In the genomic region with DNA sequence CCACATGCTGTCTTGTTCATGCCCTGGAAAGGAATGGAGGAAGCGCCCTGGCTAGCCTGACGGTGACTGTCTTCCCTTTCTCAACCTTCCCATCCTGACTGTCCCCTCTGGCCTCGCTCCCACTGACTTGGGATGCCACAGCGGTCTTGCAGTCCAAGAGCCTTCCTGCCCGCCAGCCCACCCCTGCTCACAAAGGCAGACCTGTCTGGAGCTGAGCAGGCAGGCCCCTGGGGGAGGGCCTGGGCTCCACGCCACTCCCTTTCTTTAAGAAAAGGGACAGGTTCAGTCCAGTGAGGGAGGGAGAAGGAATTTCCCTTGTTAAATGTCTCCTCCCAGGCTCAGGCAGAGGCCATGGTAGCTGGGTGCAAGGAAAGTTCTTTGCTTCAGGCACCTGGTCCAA, we compare ENCODE assay signal across 21 cellular contexts. TPM values are rescaled to one million over a fixed set of nuclear protein-coding genes. Genes with fewer than 3 reads are reported as not detected.
DNase-seq lines count a peak whose midpoint lies in the region; ATAC-seq and TF ChIP-seq lines count a peak whose summit lies in the region.
"Had no signal": no experiment of that assay in that cellular context is flagged by ENCODE, and none has a peak within 500 bp of the region (broad histone marks: within the 10 kb centered on the region; RNA-seq: fewer than 3 reads in every experiment).

No MANE protein-coding gene starts in this region.

- WGBS in mesenchymal stem cell, result 91% methylated on average over 6 of the region's 6 CpGs

- no peak overlapping the region for H3K4ac ChIP-seq in mesenchymal stem cell (ENCODE audit: low read depth in 1 of 2, low read length in 2 of 2)

- DNase-seq in cardiac septum (ENCODE audit: low spot score) (peak; percentile 73), left ventricle myocardium inferior (no peak), epithelial cell of esophagus (ENCODE audit: low read depth) (peak; percentile 69), mesenchymal stem cell (no peak), H4 (ENCODE audit: low spot score) (no peak)
- DNase-seq in activated CD4-positive, alpha-beta T cell treated with anti-CD3 and anti-CD28 coated beads, Interleukin-2, amount 50 U/mL, for 1 hour, result no peak
- DNase-seq: AML-193; CD8-positive, alpha-beta T cell; H9; HFFc6; MM.1S; NCI-H1092; NCI-H1436; NCI-H1930; NCI-H226; NCI-H524 treated with DMSO at 0.1 percent for 48 hours; Peyer's patch had no signal

- no peak overlapping the region for H3K18ac ChIP-seq in mesenchymal stem cell (ENCODE audit: low read depth in 1 of 2, low read length in 2 of 2)

- H3K27ac ChIP-seq in left ventricle myocardium inferior (replicated peaks), result no peak overlapping the region
- no peak overlapping the region for H3K27ac ChIP-seq in mesenchymal stem cell (ENCODE audit: low read length, poor library complexity, severe bottlenecking)
- H3K27ac ChIP-seq: Peyer's patch, SJSA1 had no signal

- TF ChIP-seq CTCF in left ventricle myocardium inferior (IDR thresholded peaks at IDR 0.05; ENCODE audit: borderline replicate concordance) (no peak), epithelial cell of esophagus (IDR thresholded peaks at IDR 0.05; ENCODE audit: insufficient read depth, low read depth, low read length, missing control alignments) (no peak)

- H4K91ac ChIP-seq in mesenchymal stem cell (ENCODE audit: low read length), result no peak overlapping the region

- no peak overlapping the region for H2BK120ac ChIP-seq in mesenchymal stem cell (ENCODE audit: low read depth, low read length)

- H3K4me3 ChIP-seq in left ventricle myocardium inferior (no peak overlapping the region), epithelial cell of esophagus (ENCODE audit: low read length) (no peak overlapping the region), mesenchymal stem cell (ENCODE audit: insufficient read depth in 1 of 2, low read depth in 1 of 2, low read length in 2 of 2) (no peak overlapping the region)
- H3K4me3 ChIP-seq: K562, Peyer's patch, SJSA1 had no signal

- H3K4me2 ChIP-seq in mesenchymal stem cell (ENCODE audit: low read length, poor library complexity, severe bottlenecking), result no peak overlapping the region

- no peak overlapping the region for H2BK12ac ChIP-seq in mesenchymal stem cell (ENCODE audit: low read length in 2 of 2)

- H2BK15ac ChIP-seq in mesenchymal stem cell (ENCODE audit: low read depth, poor library complexity, severe bottlenecking), result peak overlapping the region; percentile 36

- peak overlapping the region; percentile 63 for H2AK5ac ChIP-seq in mesenchymal stem cell (ENCODE audit: low read length, severe bottlenecking)

- peaks cover 20% of the 10 kb centered on the region for H3K4me1 ChIP-seq in left ventricle myocardium inferior
- H3K4me1 ChIP-seq in mesenchymal stem cell (ENCODE audit: control insufficient read depth, insufficient read depth, low read depth, low read length), result peaks cover 3% of the 10 kb centered on the region
- H3K4me1 ChIP-seq: Peyer's patch had no signal

- no peak overlapping the region for H2BK5ac ChIP-seq in mesenchymal stem cell (ENCODE audit: low read depth, low read length, poor library complexity, severe bottlenecking)

- H3K79me1 ChIP-seq in mesenchymal stem cell (replicated peaks; ENCODE audit: low read length, poor library complexity, severe bottlenecking), result no peaks in the 10 kb centered on the region

- peak overlapping the region; percentile 8 for H4K8ac ChIP-seq in mesenchymal stem cell (ENCODE audit: low read length)

- no peak overlapping the region for H3K23ac ChIP-seq in mesenchymal stem cell (ENCODE audit: low read length in 2 of 2)

- H3K9me3 ChIP-seq in left ventricle myocardium inferior (replicated peaks) (no peaks in the 10 kb centered on the region), mesenchymal stem cell (ENCODE audit: control insufficient read depth, low read length) (no peaks in the 10 kb centered on the region)
- H3K9me3 ChIP-seq: Peyer's patch, SJSA1 had no signal

- H3K27me3 ChIP-seq in left ventricle myocardium inferior (ENCODE audit: low read depth) (no peaks in the 10 kb centered on the region), mesenchymal stem cell (ENCODE audit: control insufficient read depth in 1 of 2, insufficient read depth in 1 of 2, low read length in 2 of 2) (no peaks in the 10 kb centered on the region)
- H3K27me3 ChIP-seq: Peyer's patch, SJSA1 had no signal

- H2AFZ ChIP-seq in mesenchymal stem cell (ENCODE audit: low read depth, low read length), result no peak overlapping the region

- H3K14ac ChIP-seq in mesenchymal stem cell (ENCODE audit: low read length in 2 of 2), result no peak overlapping the region

- no peak for ATAC-seq in HG02763 (IDR thresholded peaks at IDR 0.05; ENCODE audit: unreplicated experiment)
- ATAC-seq: CD8-positive, alpha-beta T cell; K562 had no signal

- H3K36me3 ChIP-seq in left ventricle myocardium inferior, result peaks cover 3% of the 10 kb centered on the region
- H3K36me3 ChIP-seq in mesenchymal stem cell (ENCODE audit: control insufficient read depth in 1 of 2, insufficient read depth in 2 of 2, low read depth in 1 of 2, low read length in 2 of 2), result no peaks in the 10 kb centered on the region
- H3K36me3 ChIP-seq: Peyer's patch, SJSA1 had no signal

- no peak overlapping the region for H3K9ac ChIP-seq in mesenchymal stem cell (ENCODE audit: low read length)

- intact Hi-C loops in cardiac septum (cut with DNase I), result no loop called here
- intact Hi-C loops in left ventricle myocardium inferior (cut with micrococcal nuclease), result no loop called here

RNA-seq across cellular contexts. Expression of gene FGF1, which starts 18.1 kb away (rescaled TPM):
- total RNA-seq in cardiac septum (70.2 TPM), left ventricle myocardium inferior (59.9 TPM)
- 1.3 TPM for polyA plus RNA-seq in mesenchymal stem cell (2013, experiment 1 of 2)
- 1.8 TPM for polyA plus RNA-seq in mesenchymal stem cell (2013, experiment 2 of 2)
- 3.1 and 3.2 TPM in 2 replicates for total RNA-seq in H4 (2014; rRNA removed; shearing (Covaris generic))
- total RNA-seq: CD8-positive, alpha-beta T cell; K562; OCI-LY7; Peyer's patch had no signal
- polyA plus RNA-seq: K562 had no signal

Comparison
In these comparisons a context has a peak if more than half of its experiments do, and no peak if none do; other contexts are left out.
1. DNase-seq: peak in cardiac septum (single experiment) and epithelial cell of esophagus (single experiment); none in left ventricle myocardium inferior (single experiment), mesenchymal stem cell (single experiment), H4 (single experiment) and activated CD4-positive, alpha-beta T cell treated with anti-CD3 and anti-CD28 coated beads, Interleukin-2, amount 50 U/mL, for 1 hour (single experiment).
2. RNA of gene FGF1, which starts 18.1 kb away (total RNA-seq): 70.2 TPM in cardiac septum (single experiment) and 59.9 TPM in left ventricle myocardium inferior (single experiment); 3.1 to 3.2 TPM in H4; every median in the first group is over 10 times any median in the second.